8 cellular contexts compared by ENCODE assay signal in the genomic region with DNA sequence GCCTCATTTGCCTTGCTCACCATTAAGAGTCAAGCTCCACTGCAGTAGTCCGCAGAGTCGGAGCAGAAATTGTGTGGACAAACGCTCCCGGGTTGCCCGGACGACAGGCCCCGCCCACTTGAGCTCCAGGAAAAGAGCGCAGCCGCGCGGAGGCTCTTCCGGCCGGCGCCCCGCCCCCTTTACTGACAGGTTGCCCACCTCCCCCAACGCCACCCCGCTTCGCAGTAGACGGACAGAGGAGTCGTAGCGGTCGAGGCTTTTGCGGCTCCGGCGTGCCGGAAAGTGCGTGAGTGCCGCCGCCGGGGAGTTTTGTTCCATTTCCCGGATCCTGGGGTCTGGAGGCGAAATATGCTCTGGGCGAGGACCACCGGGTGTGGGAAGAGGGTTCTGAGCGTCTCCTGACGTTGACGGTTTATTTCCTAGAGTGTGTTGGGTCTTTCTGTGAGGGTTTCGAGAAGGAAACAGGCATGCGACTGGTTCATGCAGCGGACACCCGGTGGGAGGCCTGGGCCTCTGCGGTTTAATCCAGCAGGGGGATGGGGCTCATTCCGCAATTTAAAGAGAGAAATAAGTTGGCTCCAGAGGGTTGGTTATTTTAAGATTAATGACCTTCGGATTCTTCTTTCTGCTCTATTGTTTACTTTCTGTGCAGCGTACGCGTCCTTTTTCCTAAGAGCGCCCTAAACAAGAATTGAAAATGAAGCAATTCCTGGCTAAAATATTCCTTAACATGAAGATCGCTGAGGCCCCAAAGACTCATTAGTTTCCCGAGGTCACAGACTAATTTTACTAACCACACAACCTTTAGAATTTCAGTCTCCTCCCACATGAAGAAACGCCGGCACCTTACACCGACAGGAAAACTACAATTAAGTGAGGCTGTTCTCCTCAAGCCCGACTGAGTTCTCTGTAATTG.
A peak's percentile ranks its signal among the peaks of the same experiment; 100 is the strongest.
DNase-seq lines count a peak whose midpoint lies in the region; ATAC-seq and FAIRE-seq lines count a peak whose summit lies in the region.

Gene DNAI7, minus strand, starts transcription at position 105 of the 916 bp plus-strand sequence. Its CDS starts 82 bp downstream, at position 23.
A gene with protein sequence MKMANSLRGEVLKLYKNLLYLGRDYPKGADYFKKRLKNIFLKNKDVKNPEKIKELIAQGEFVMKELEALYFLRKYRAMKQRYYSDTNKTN (plus strand): TSS at position 182 of the 916 bp plus-strand sequence. CDS start 8,720 bp downstream, outside the sequence.

- FAIRE-seq in islet of Langerhans (lab: Jason Lieb, UNC), result peak; percentile 73

- DNase-seq in AG20443 (ENCODE audit: low spot score) (peak; percentile 98), NCI-H446 (lab: John Stamatoyannopoulos, UW) (peak; percentile 79 to 95), cerebellar cortex (ENCODE audit: low spot score) (peak; percentile 95)
- peak; percentile 87 to 98 for DNase-seq in stimulated activated CD4-positive, alpha-beta T cell treated with anti-CD3 and anti-CD28 coated beads, Interleukin-12 subunit alpha, Interleukin-12 subunit beta, amount 100 ng/mL, for 24 hours (ENCODE audit: low read depth in 2 of 2)

- ATAC-seq in GM19043 (IDR thresholded peaks at IDR 0.05; ENCODE audit: low read depth, unreplicated experiment) (peak; percentile 92), HG03354 (IDR thresholded peaks at IDR 0.05; ENCODE audit: poor library complexity, severe bottlenecking, unreplicated experiment) (peak; percentile 96)
- peak; percentile 95 to 96 for ATAC-seq in activated CD4-positive, CD25-positive, alpha-beta regulatory T cell treated with anti-CD3 and anti-CD28 coated beads, Interleukin-2, amount 50 U/mL, for 24 hours

Comparison
In these comparisons a context has a peak if more than half of its experiments do, and no peak if none do; other contexts are left out.
1. Peak in every context shown above with its lines: DNase-seq and ATAC-seq.